In the genomic region with DNA sequence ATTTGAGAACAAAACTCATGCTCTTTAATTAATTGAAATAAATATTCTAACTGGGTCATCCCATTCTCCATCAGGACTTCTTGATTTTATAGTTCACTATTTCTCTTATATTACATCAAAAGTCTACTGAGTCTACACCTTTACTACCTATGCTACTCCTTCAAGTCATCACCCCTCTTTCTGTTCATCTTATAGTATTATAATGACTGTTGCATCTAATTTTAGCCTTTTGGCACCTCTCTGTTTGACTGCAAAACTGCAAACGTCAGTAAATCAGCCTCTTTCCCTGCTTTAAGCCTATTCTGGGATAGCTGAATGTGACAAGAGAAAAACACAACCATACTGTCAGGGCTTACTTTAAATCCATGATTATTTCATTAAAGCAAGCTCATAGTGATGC, we compare ENCODE assay signal across 27 cellular contexts.
"Had no signal": no experiment of that assay in that cellular context is flagged by ENCODE, and none has a peak within 500 bp of the region (broad histone marks: within the 10 kb centered on the region; RNA-seq: fewer than 3 reads in every experiment).

No MANE protein-coding gene starts in this region.

- H3K4me3 ChIP-seq: esophagus muscularis mucosa, gastrocnemius medialis, heart right ventricle had no signal

- ATAC-seq: activated CD4-positive, CD25-positive, alpha-beta regulatory T cell treated with anti-CD3 and anti-CD28 coated beads, Interleukin-2, amount 50 U/mL, for 24 hours; activated CD8-positive, alpha-beta T cell treated with anti-CD3 and anti-CD28 coated beads for 36 hours; activated T-cell treated with anti-CD3 and anti-CD28 coated beads, Interleukin-2, amount 50 U/mL, for 4 hours; activated T-helper 17 cell treated with anti-CD3 and anti-CD28 coated beads, Interleukin-2, amount 50 U/mL, for 72 hours; effector memory CD8-positive, alpha-beta T cell; foreskin keratinocyte; gastrocnemius medialis; heart right ventricle had no signal

- DNase-seq: activated B cell treated with CpG ODN at 0.5 μM for 24 hours; activated CD4-positive, alpha-beta T cell treated with anti-CD3 and anti-CD28 coated beads for 48 hours; activated CD4-positive, alpha-beta T cell treated with anti-CD3 and anti-CD28 coated beads, Interleukin-2, amount 50 U/mL, for 1 hour; activated CD4-positive, alpha-beta T cell treated with anti-CD3 and anti-CD28 coated beads, Interleukin-2, amount 50 U/mL, for 48 hours; activated CD8-positive, alpha-beta memory T cell treated with anti-CD3 and anti-CD28 coated beads for 24 hours; activated CD8-positive, alpha-beta T cell treated with anti-CD3 and anti-CD28 coated beads for 36 hours; activated effector memory CD4-positive, alpha-beta T cell treated with Interleukin-2 at 50 U/mL for 16 hours; activated gamma-delta T cell treated with Interleukin-2 at 50 U/mL for 16 hours; activated naive CD4-positive, alpha-beta T cell treated with anti-CD3 and anti-CD28 coated beads, Interleukin-2, amount 50 U/mL, for 16 hours; activated naive CD4-positive, alpha-beta T cell treated with Interleukin-2 at 50 U/mL for 16 hours; activated T-cell treated with anti-CD3 and anti-CD28 coated beads, Interleukin-2, amount 50 U/mL, for 4 hours; amniotic stem cell; anterior cingulate cortex; brain microvascular endothelial cell; cortex of kidney; dermis blood vessel endothelial cell; effector CD4-positive, alpha-beta T cell; effector memory CD8-positive, alpha-beta T cell; erythroblast; foreskin keratinocyte; gastrocnemius medialis; heart right ventricle; T-helper 2 cell had no signal

- H3K27ac ChIP-seq: brain microvascular endothelial cell, esophagus muscularis mucosa, foreskin keratinocyte, gastrocnemius medialis, heart right ventricle, VCaP had no signal

- H3K36me3 ChIP-seq: brain microvascular endothelial cell, esophagus muscularis mucosa, gastrocnemius medialis, heart right ventricle had no signal

- H3K27me3 ChIP-seq: brain microvascular endothelial cell, esophagus muscularis mucosa, foreskin keratinocyte, gastrocnemius medialis, heart right ventricle had no signal

- H3K9me3 ChIP-seq: esophagus muscularis mucosa, heart right ventricle had no signal

- H3K4me1 ChIP-seq: esophagus muscularis mucosa, foreskin keratinocyte, gastrocnemius medialis, heart right ventricle had no signal
